Comparison of ENCODE assay signal across 10 cellular contexts in genomic region chr19:48858984-48859710, GRCh38. TPM values are rescaled to one million over a fixed set of nuclear protein-coding genes. Genes with fewer than 3 reads are reported as not detected.
A peak's percentile ranks its signal among the peaks of the same experiment; 100 is the strongest.
DNase-seq lines count a peak whose midpoint lies in the region; ATAC-seq and TF ChIP-seq lines count a peak whose summit lies in the region.
"Had no signal": no experiment of that assay in that cellular context is flagged by ENCODE, and none has a peak within 500 bp of the region (broad histone marks: within the 10 kb centered on the region; RNA-seq: fewer than 3 reads in every experiment).

No MANE protein-coding gene starts in this region.

- TF ChIP-seq CTCF in tibial nerve (IDR thresholded peaks at IDR 0.05) = no peak

- no peaks in the 10 kb centered on the region for H3K36me3 ChIP-seq in CD8-positive, alpha-beta memory T cell (ENCODE audit: insufficient read depth, low read length)
- H3K36me3 ChIP-seq in tibial nerve = peaks cover 0 to 62% (median 0%) of the 10 kb centered on the region in 3 donors

- H3K9me3 Mint-ChIP-seq in CD8-positive, alpha-beta memory T cell = no peaks in the 10 kb centered on the region

- no peaks in the 10 kb centered on the region for H3K27me3 Mint-ChIP-seq in CD8-positive, alpha-beta memory T cell

- TF ChIP-seq POLR2A in tibial nerve (IDR thresholded peaks at IDR 0.05) = no peak

- POLR2A ChIA-PET in CD8-positive, alpha-beta memory T cell (lab: Charles Lee) = interaction anchor here (0.6 kb wide), 2 partner anchors 7 to 68 kb away, joined by 3 to 7 read pairs; no protein-coding TSS in a partner anchor

- peaks cover 2 to 4% (median 4%) of the 10 kb centered on the region in 3 donors for H3K4me1 Mint-ChIP-seq in CD8-positive, alpha-beta memory T cell

- peak; percentile 66 to 85 (median 75) for DNase-seq in CD8-positive, alpha-beta memory T cell
- DNase-seq in Jurkat, Clone E6-1 (ENCODE audit: low read depth, low spot score) = peak; percentile 63
- peak; percentile 79 for DNase-seq in activated T-cell treated with anti-CD3 and anti-CD28 coated beads, Interleukin-2, amount 50 U/mL, for 1 hour
- DNase-seq in medulla oblongata (ENCODE audit: extremely low spot score) (peak; percentile 33), tibial nerve (ENCODE audit: low spot score in 2 of 2) (no peak), AG20443 (ENCODE audit: low spot score) (no peak)

- peak overlapping the region; percentile 81 for H3K4me3 ChIP-seq in CD8-positive, alpha-beta memory T cell (ENCODE audit: low read length)
- peak overlapping the region; percentile 63 for H3K4me3 ChIP-seq in Jurkat, Clone E6-1 (ENCODE audit: low read length)
- peak overlapping the region in 2 of 4 donors; percentile 12 to 18 for H3K4me3 ChIP-seq in tibial nerve

- H3K27me3 ChIP-seq in CD8-positive, alpha-beta memory T cell (ENCODE audit: insufficient read depth, low read length, poor library complexity, severe bottlenecking) = no peaks in the 10 kb centered on the region
- no peaks in the 10 kb centered on the region for H3K27me3 ChIP-seq in tibial nerve

- no peaks in the 10 kb centered on the region for H3K4me1 ChIP-seq in CD8-positive, alpha-beta memory T cell (ENCODE audit: insufficient read depth, low read length)
- H3K4me1 ChIP-seq in tibial nerve = peaks cover 0 to 49% (median 0%) of the 10 kb centered on the region in 4 donors

- H3K27ac Mint-ChIP-seq in CD8-positive, alpha-beta memory T cell = peak overlapping the region; percentile 38 to 96 (median 90)

- ATAC-seq in HG02798 (IDR thresholded peaks at IDR 0.05; ENCODE audit: poor library complexity, unreplicated experiment) (no peak), HG03432 (IDR thresholded peaks at IDR 0.05; ENCODE audit: unreplicated experiment) (no peak)

- H3K9me3 ChIP-seq in CD8-positive, alpha-beta memory T cell (ENCODE audit: low read length) = no peaks in the 10 kb centered on the region
- H3K9me3 ChIP-seq in tibial nerve = no peaks in the 10 kb centered on the region

- WGBS in tibial nerve, 2 donors = 57 to 63% methylated on average over 28 to 34 of the region's 34 CpGs

- peak overlapping the region; percentile 87 to 96 (median 93) for H3K4me3 Mint-ChIP-seq in CD8-positive, alpha-beta memory T cell

- CTCF ChIA-PET in CD8-positive, alpha-beta memory T cell (lab: Charles Lee) = interaction anchor here (1.2 kb wide), 1 partner anchor 16 kb away, joined by 6 read pairs; no protein-coding TSS in a partner anchor

- H3K36me3 Mint-ChIP-seq in CD8-positive, alpha-beta memory T cell = no peaks in the 10 kb centered on the region

- TF ChIP-seq EP300 in tibial nerve (IDR thresholded peaks at IDR 0.05) = no peak

- H3K27ac ChIP-seq in CD8-positive, alpha-beta memory T cell (ENCODE audit: low read depth, low read length) = peak overlapping the region; percentile 84
- H3K27ac ChIP-seq in tibial nerve = peak overlapping the region in 3 of 4 donors; percentile 47 to 100 (median 79)

RNA-seq across cellular contexts. Expression of gene PLEKHA4, which starts 9.3 kb away (rescaled TPM):
- 1 to 10 TPM; 2.5 to 4.1 TPM for total RNA-seq in CD8-positive, alpha-beta memory T cell
- 2.7 TPM for polyA plus RNA-seq in CD8-positive, alpha-beta memory T cell
- 3.5 TPM for polyA plus RNA-seq in Jurkat, Clone E6-1 (2012; ENCODE audit: insufficient read depth, insufficient read length)
- total RNA-seq in tibial nerve = 100 to 1,000 TPM; 211 to 444 (median 282) TPM

RNA-seq across cellular contexts. Expression of gene PPP1R15A, which starts 13.1 kb away (rescaled TPM):
- total RNA-seq in CD8-positive, alpha-beta memory T cell = 10 to 100 TPM; 67.1 to 69.3 TPM
- 159 TPM for polyA plus RNA-seq in CD8-positive, alpha-beta memory T cell
- polyA plus RNA-seq in Jurkat, Clone E6-1 (2012; ENCODE audit: insufficient read depth, insufficient read length) = 12.3 TPM
- total RNA-seq in tibial nerve = 100 to 1,000 TPM in 2 of 4 donors, 10 to 100 TPM in 2; 81.0 to 171 (median 101) TPM

RNA-seq across cellular contexts. Expression of gene HSD17B14, which starts 22.9 kb away (rescaled TPM):
- under 1 TPM; 0.18 to 0.37 TPM for total RNA-seq in CD8-positive, alpha-beta memory T cell
- polyA plus RNA-seq in CD8-positive, alpha-beta memory T cell = 1.1 TPM
- polyA plus RNA-seq in Jurkat, Clone E6-1 (2012; ENCODE audit: insufficient read depth, insufficient read length) = 5.3 TPM
- 10 to 100 TPM; 20.1 to 34.5 (median 26.3) TPM for total RNA-seq in tibial nerve

RNA-seq across cellular contexts. Expression of gene TULP2, which starts 39.4 kb away (rescaled TPM):
- total RNA-seq in CD8-positive, alpha-beta memory T cell = not detected
- not detected for polyA plus RNA-seq in CD8-positive, alpha-beta memory T cell
- not detected for polyA plus RNA-seq in Jurkat, Clone E6-1 (2012; ENCODE audit: insufficient read depth, insufficient read length)
- 1 to 10 TPM in 1 of 4 donors, under 1 TPM in 2, not detected in 1; 0.22 to 2.5 (median 0.60) TPM for total RNA-seq in tibial nerve
- total RNA-seq: bronchial epithelial cell, skeletal muscle tissue had no signal

RNA-seq across cellular contexts. Expression of gene NUCB1, which starts 41.0 kb away (rescaled TPM):
- 10 to 100 TPM; 86.8 to 93.3 TPM for total RNA-seq in CD8-positive, alpha-beta memory T cell
- 147 TPM for polyA plus RNA-seq in CD8-positive, alpha-beta memory T cell
- polyA plus RNA-seq in Jurkat, Clone E6-1 (2012; ENCODE audit: insufficient read depth, insufficient read length) = 71.9 TPM
- total RNA-seq in tibial nerve = 100 to 1,000 TPM; 220 to 352 (median 287) TPM

Comparison
In these comparisons a context has a peak if more than half of its experiments do, and no peak if none do; other contexts are left out.
1. DNase-seq: peak in CD8-positive, alpha-beta memory T cell (5 of 5), Jurkat, Clone E6-1 (single experiment), activated T-cell treated with anti-CD3 and anti-CD28 coated beads, Interleukin-2, amount 50 U/mL, for 1 hour (single experiment) and medulla oblongata (single experiment); none in tibial nerve (0 of 2) and AG20443 (single experiment).
2. RNA of gene PLEKHA4, which starts 9.3 kb away (total RNA-seq): 211 to 444 TPM in tibial nerve; 2.5 to 4.1 TPM in CD8-positive, alpha-beta memory T cell; every median in the first group is over 10 times any median in the second.
3. RNA of gene HSD17B14, which starts 22.9 kb away (total RNA-seq): 20.1 to 34.5 TPM in tibial nerve; 0.18 to 0.37 TPM in CD8-positive, alpha-beta memory T cell; every median in the first group is over 10 times any median in the second.